In genomic region chr1:45097944-45098343, GRCh38 we compare ENCODE assay signal across 23 cellular contexts.
DNase-seq lines count a peak whose midpoint lies in the region; ATAC-seq and TF ChIP-seq lines count a peak whose summit lies in the region.
"Had no signal": no experiment of that assay in that cellular context is flagged by ENCODE, and none has a peak within 500 bp of the region (broad histone marks: within the 10 kb centered on the region; RNA-seq: fewer than 3 reads in every experiment).

No MANE protein-coding gene starts in this region.

- CTCF ChIA-PET in A673 (lab: Charles Lee): interaction anchor here (0.5 kb wide), 1 partner anchor 205 kb away, joined by 7 read pairs; no protein-coding TSS in a partner anchor

- H3K36me3 ChIP-seq in A673 (ENCODE audit: insufficient read depth, low read length, poor library complexity, severe bottlenecking) (no peaks in the 10 kb centered on the region), neural progenitor cell (no peaks in the 10 kb centered on the region), lower lobe of right lung (no peaks in the 10 kb centered on the region)
- H3K36me3 ChIP-seq: BLaER1 had no signal

- H3K4me1 Mint-ChIP-seq in neural progenitor cell: no peaks in the 10 kb centered on the region
- H3K4me1 Mint-ChIP-seq: memory B cell; stimulated activated effector memory CD8-positive, alpha-beta T cell treated with anti-CD3 and anti-CD28 coated beads, Interleukin-12 subunit alpha, Interleukin-12 subunit beta, amount 100 ng/mL, for 72 hours had no signal

- H3K4me1 ChIP-seq in A673 (ENCODE audit: insufficient read depth, low read length, poor library complexity, severe bottlenecking) (no peaks in the 10 kb centered on the region), neural progenitor cell (no peaks in the 10 kb centered on the region), lower lobe of right lung (no peaks in the 10 kb centered on the region)
- H3K4me1 ChIP-seq: BLaER1 had no signal

- no peak overlapping the region for H3K4me2 ChIP-seq in neural progenitor cell
- H3K4me2 ChIP-seq: BLaER1 had no signal

- POLR2A ChIA-PET in A673 (lab: Charles Lee; ENCODE audit: low non-redundant PET): no interaction called here

- no peak overlapping the region for H2AFZ ChIP-seq in neural progenitor cell (replicated peaks)

- H3K4me3 Mint-ChIP-seq in neural progenitor cell: no peak overlapping the region
- H3K4me3 Mint-ChIP-seq: memory B cell; stimulated activated effector memory CD8-positive, alpha-beta T cell treated with anti-CD3 and anti-CD28 coated beads, Interleukin-12 subunit alpha, Interleukin-12 subunit beta, amount 100 ng/mL, for 72 hours; T-helper 2 cell treated with Interferon-gamma antibody and Interleukin-4, amounts not matched to agents 5 μg/mL and 100 μg/mL, for 36 hours had no signal

- no peaks in the 10 kb centered on the region for H3K9me3 ChIP-seq in A673 (ENCODE audit: low read depth, low read length, poor library complexity, severe bottlenecking)
- H3K9me3 ChIP-seq in neural progenitor cell (ENCODE audit: low read depth): no peaks in the 10 kb centered on the region
- H3K9me3 ChIP-seq in lower lobe of right lung: no peaks in the 10 kb centered on the region
- H3K9me3 ChIP-seq: BLaER1 had no signal

- no peaks in the 10 kb centered on the region for H3F3A ChIP-seq in neural progenitor cell (ENCODE audit: low read depth)

- intact Hi-C loops in A673 (cut with micrococcal nuclease; ENCODE audit: unreplicated experiment): no loop called here
- intact Hi-C loops in lower lobe of right lung (cut with DNase I): no loop called here

- ATAC-seq in lower lobe of right lung: no peak
- no peak for ATAC-seq in GM19397 (IDR thresholded peaks at IDR 0.05; ENCODE audit: unreplicated experiment)
- ATAC-seq: activated naive CD4-positive, alpha-beta T cell treated with anti-CD3 and anti-CD28 coated beads, Interleukin-2, amount 50 U/mL, for 72 hours; stimulated activated effector memory CD8-positive, alpha-beta T cell treated with anti-CD3 and anti-CD28 coated beads, Interleukin-12 subunit alpha, Interleukin-12 subunit beta, amount 100 ng/mL, for 72 hours had no signal

- H3K4me3 ChIP-seq in A673 (ENCODE audit: low read depth, low read length, poor library complexity, severe bottlenecking): no peak overlapping the region
- no peak overlapping the region for H3K4me3 ChIP-seq in fibroblast of villous mesenchyme (ENCODE audit: low read depth, low read length)
- no peak overlapping the region for H3K4me3 ChIP-seq in neural progenitor cell
- no peak overlapping the region for H3K4me3 ChIP-seq in lower lobe of right lung
- H3K4me3 ChIP-seq: BLaER1 had no signal

- no peaks in the 10 kb centered on the region for H3K27me3 ChIP-seq in A673 (replicated peaks; ENCODE audit: insufficient read depth, low read depth, low read length, poor library complexity)
- H3K27me3 ChIP-seq in neural progenitor cell: no peaks in the 10 kb centered on the region
- H3K27me3 ChIP-seq in lower lobe of right lung (ENCODE audit: low read depth): no peaks in the 10 kb centered on the region
- H3K27me3 ChIP-seq: BLaER1 had no signal

- H3K27ac ChIP-seq in A673 (ENCODE audit: low read depth, low read length, poor library complexity, severe bottlenecking): no peak overlapping the region
- no peak overlapping the region for H3K27ac ChIP-seq in neural progenitor cell
- no peak overlapping the region for H3K27ac ChIP-seq in lower lobe of right lung
- H3K27ac ChIP-seq: BLaER1 had no signal

- H3K79me2 ChIP-seq in neural progenitor cell (ENCODE audit: low read depth): no peaks in the 10 kb centered on the region

- no peak overlapping the region for H3K27ac Mint-ChIP-seq in neural progenitor cell
- H3K27ac Mint-ChIP-seq: activated naive CD4-positive, alpha-beta T cell treated with anti-CD3 and anti-CD28 coated beads, Interleukin-2, amount 50 U/mL, for 72 hours; memory B cell; stimulated activated effector memory CD8-positive, alpha-beta T cell treated with anti-CD3 and anti-CD28 coated beads, Interleukin-12 subunit alpha, Interleukin-12 subunit beta, amount 100 ng/mL, for 72 hours; T-helper 2 cell treated with Interferon-gamma antibody and Interleukin-4, amounts not matched to agents 5 μg/mL and 100 μg/mL, for 36 hours had no signal

- H4K20me1 ChIP-seq in neural progenitor cell (ENCODE audit: low read depth): no peaks in the 10 kb centered on the region
- H4K20me1 ChIP-seq: BLaER1 had no signal

- H3K36me3 Mint-ChIP-seq in neural progenitor cell: no peaks in the 10 kb centered on the region
- H3K36me3 Mint-ChIP-seq: activated naive CD4-positive, alpha-beta T cell treated with anti-CD3 and anti-CD28 coated beads, Interleukin-2, amount 50 U/mL, for 72 hours; stimulated activated effector memory CD8-positive, alpha-beta T cell treated with anti-CD3 and anti-CD28 coated beads, Interleukin-12 subunit alpha, Interleukin-12 subunit beta, amount 100 ng/mL, for 72 hours had no signal

- BruUV-seq in A673 (replicated peaks; lab: Mats Ljungman, UMichigan): no TSS peak

- peaks cover 5% of the 10 kb centered on the region for H3K9me3 Mint-ChIP-seq in neural progenitor cell
- H3K9me3 Mint-ChIP-seq: activated naive CD4-positive, alpha-beta T cell treated with anti-CD3 and anti-CD28 coated beads, Interleukin-2, amount 50 U/mL, for 72 hours; memory B cell; stimulated activated effector memory CD8-positive, alpha-beta T cell treated with anti-CD3 and anti-CD28 coated beads, Interleukin-12 subunit alpha, Interleukin-12 subunit beta, amount 100 ng/mL, for 72 hours; T-helper 2 cell treated with Interferon-gamma antibody and Interleukin-4, amounts not matched to agents 5 μg/mL and 100 μg/mL, for 36 hours had no signal

- peak; percentile 6 for DNase-seq in A673 (ENCODE audit: low spot score)
- DNase-seq in HCEC 1CT: peak; percentile 22
- DNase-seq in SW480 (ENCODE audit: low spot score): peak; percentile 22
- peak; percentile 20 for DNase-seq in fibroblast of villous mesenchyme (ENCODE audit: low read depth)
- no peak for DNase-seq in activated effector memory CD4-positive, alpha-beta T cell treated with Interleukin-2 at 50 U/mL for 16 hours
- DNase-seq in neural progenitor cell (ENCODE audit: low spot score): no peak
- DNase-seq in lower lobe of right lung: no peak
- DNase-seq: ACHN; aorta; central memory CD4-positive, alpha-beta T cell; DMS79 treated with DMSO at 0.1 percent for 48 hours; NCI-H1436; NCI-H2107; NCI-H510A treated with DMSO at 0.1 percent for 48 hours; NK-92 treated with Interleukin-12 subunit alpha and Interleukin-12 subunit beta, amount 100 ng/mL, for 24 hours; nucleus accumbens; substantia nigra had no signal

- no peak overlapping the region for H3K9ac ChIP-seq in neural progenitor cell
- H3K9ac ChIP-seq: BLaER1 had no signal

- no peak for TF ChIP-seq CTCF in A673 (conservative IDR thresholded peaks at IDR 0.05; ENCODE audit: low read depth, low read length)
- no peak for TF ChIP-seq CTCF in fibroblast of villous mesenchyme (IDR thresholded peaks at IDR 0.05; ENCODE audit: insufficient read depth, low read depth, low read length)
- TF ChIP-seq CTCF in neural progenitor cell (IDR thresholded peaks at IDR 0.05): no peak
- no peak for TF ChIP-seq CTCF in lower lobe of right lung (IDR thresholded peaks at IDR 0.05)

- H3K27me3 Mint-ChIP-seq in neural progenitor cell (ENCODE audit: insufficient read depth, low read depth): no peaks in the 10 kb centered on the region

Comparison
In these comparisons a context has a peak if more than half of its experiments do, and no peak if none do; other contexts are left out.
1. DNase-seq: peak in A673 (single experiment), HCEC 1CT (single experiment), SW480 (single experiment) and fibroblast of villous mesenchyme (single experiment); none in activated effector memory CD4-positive, alpha-beta T cell treated with Interleukin-2 at 50 U/mL for 16 hours (single experiment), neural progenitor cell (single experiment) and lower lobe of right lung (single experiment).